Comparison of ENCODE assay signal across 1 cellular context in genomic region chr20:44796311-44796710, GRCh38.
TF ChIP-seq lines count a peak whose summit lies in the region.

No MANE protein-coding gene starts in this region.

TF ChIP-seq in GM23338, 12 proteins besides CTCF, POLR2A, EP300 and RAD21:
- TF ChIP-seq ZNF331 (CRISPR knock-in tag; IDR thresholded peaks at IDR 0.05; ENCODE audit: low read depth) (no peak), STAT1 (IDR thresholded peaks at IDR 0.05; ENCODE audit: unreplicated experiment) (no peak), CREB1 (CRISPR knock-in tag; IDR thresholded peaks at IDR 0.05; ENCODE audit: low read depth) (no peak), ETS1 (IDR thresholded peaks at IDR 0.05) (no peak), EZH2phosphoT487 (IDR thresholded peaks at IDR 0.05; ENCODE audit: unreplicated experiment) (no peak)
